Comparison of ENCODE assay signal across 8 cellular contexts in the genomic region with DNA sequence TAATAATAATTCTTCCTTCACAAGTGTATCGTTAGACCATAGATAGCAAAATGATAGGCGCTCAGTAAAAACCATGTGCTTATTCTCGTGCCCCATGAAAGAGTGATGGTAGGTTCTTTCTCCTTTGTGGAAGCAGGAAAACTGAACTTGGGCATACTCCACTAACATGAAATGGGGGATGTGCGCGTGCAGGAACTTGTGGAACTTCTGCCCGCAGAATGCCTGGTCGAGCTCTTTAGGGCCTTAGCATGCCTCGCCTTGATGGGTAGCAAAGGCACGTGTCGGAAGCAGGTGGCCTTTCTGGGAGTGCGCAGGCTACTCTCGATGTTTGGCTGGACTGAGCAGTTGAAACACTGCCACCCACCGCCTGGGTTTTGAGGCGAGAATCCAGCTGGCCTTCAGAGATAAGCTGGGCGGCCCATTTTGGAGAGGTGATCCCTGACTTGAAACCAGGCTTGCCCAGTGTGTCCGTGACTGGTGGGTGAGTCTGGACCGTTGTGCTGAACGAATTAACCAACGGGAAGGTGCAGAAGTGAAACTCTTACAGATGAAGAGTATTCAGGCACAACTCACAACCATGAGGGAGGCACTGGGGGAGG. TPM values are rescaled to one million over a fixed set of nuclear protein-coding genes. Genes with fewer than 3 reads are reported as not detected.
DNase-seq lines count a peak whose midpoint lies in the region; ATAC-seq and TF ChIP-seq lines count a peak whose summit lies in the region.

No MANE protein-coding gene starts in this region.

- no peaks in the 10 kb centered on the region for H3K9me3 Mint-ChIP-seq in CD8-positive, alpha-beta T cell
- H3K9me3 Mint-ChIP-seq in chondrocyte (ENCODE audit: low read depth), result no peaks in the 10 kb centered on the region

- H3K4me3 Mint-ChIP-seq in CD8-positive, alpha-beta T cell, result peak overlapping the region; percentile 94
- H3K4me3 Mint-ChIP-seq in chondrocyte (ENCODE audit: unreplicated experiment), result peak overlapping the region; percentile 88

- H3K36me3 ChIP-seq in CD8-positive, alpha-beta T cell (ENCODE audit: insufficient read depth, low read length), result peaks cover under 1% of the 10 kb centered on the region

- H3K4me1 ChIP-seq in CD8-positive, alpha-beta T cell (ENCODE audit: insufficient read depth, low read length), result peaks cover 16% of the 10 kb centered on the region

- H3K9me3 ChIP-seq in CD8-positive, alpha-beta T cell (ENCODE audit: low read length), result no peaks in the 10 kb centered on the region

- H3K27me3 ChIP-seq in CD8-positive, alpha-beta T cell (ENCODE audit: insufficient read depth, low read length), result no peaks in the 10 kb centered on the region

- H3K27me3 Mint-ChIP-seq in CD8-positive, alpha-beta T cell (ENCODE audit: low read depth), result no peaks in the 10 kb centered on the region
- H3K27me3 Mint-ChIP-seq in chondrocyte (ENCODE audit: low read depth), result no peaks in the 10 kb centered on the region

- peak overlapping the region; percentile 85 for H3K27ac Mint-ChIP-seq in CD8-positive, alpha-beta T cell
- H3K27ac Mint-ChIP-seq in chondrocyte (ENCODE audit: unreplicated experiment), result peak overlapping the region; percentile 95

- peaks cover 9% of the 10 kb centered on the region for H3K36me3 Mint-ChIP-seq in CD8-positive, alpha-beta T cell
- H3K36me3 Mint-ChIP-seq in chondrocyte (ENCODE audit: low read depth), result peaks cover 3% of the 10 kb centered on the region

- ATAC-seq in CD8-positive, alpha-beta T cell, result no peak
- peak; percentile 17 for ATAC-seq in GM21528 (IDR thresholded peaks at IDR 0.05; ENCODE audit: low FRiP score, unreplicated experiment)

- peak in 6 of 7 experiments; percentile 3 to 51 (median 18) for DNase-seq in CD8-positive, alpha-beta T cell
- DNase-seq in NCI-H1105 (lab: John Stamatoyannopoulos, UW), result peak; percentile 76
- peak; percentile 74 for DNase-seq in UCSD-AML1 (lab: John Stamatoyannopoulos, UW; ENCODE audit: unreplicated experiment)
- DNase-seq in chondrocyte (ENCODE audit: low spot score), result no peak
- peak; percentile 52 for DNase-seq in kidney glomerular epithelial cell (lab: John Stamatoyannopoulos, UW)
- DNase-seq in stimulated activated CD4-positive, alpha-beta T cell treated with anti-CD3 and anti-CD28 coated beads, Interleukin-15, amount 100 ng/mL, for 1 hour (ENCODE audit: low read depth in 1 of 2, low spot score in 1 of 2), result peak; percentile 1
- DNase-seq in HuH-7.5 (ENCODE audit: low spot score), result no peak

- peak overlapping the region; percentile 74 for H3K27ac ChIP-seq in CD8-positive, alpha-beta T cell (ENCODE audit: low read depth, low read length)

- H3K4me1 Mint-ChIP-seq in CD8-positive, alpha-beta T cell (ENCODE audit: low read depth), result peaks cover 26% of the 10 kb centered on the region
- peaks cover 19% of the 10 kb centered on the region for H3K4me1 Mint-ChIP-seq in chondrocyte (ENCODE audit: low read depth)

- intact Hi-C loops in CD8-positive, alpha-beta T cell (cut with DNase I, micrococcal nuclease), result loop anchor here (1.0 to 10.0 kb wide), 9 partner anchors 55 to 1921 kb away; a partner anchor contains a TSS

- CTCF ChIA-PET in CD8-positive, alpha-beta T cell (lab: Charles Lee), result interaction anchor here (0.9 to 1.4 kb wide), 3 partner anchors 58 to 176 kb away, joined by 3 to 4 read pairs (median 4); no protein-coding TSS in a partner anchor

- POLR2A ChIA-PET in CD8-positive, alpha-beta T cell (lab: Charles Lee), result interaction anchor here (0.5 to 7.0 kb wide), 3 partner anchors 55 to 501 kb away, joined by 4 to 51 read pairs (median 7); a partner anchor contains a TSS

- TF ChIP-seq CTCF in CD8-positive, alpha-beta T cell (IDR thresholded peaks at IDR 0.05), result no peak
- TF ChIP-seq CTCF in chondrocyte (IDR thresholded peaks at IDR 0.05), result no peak

- H3K4me3 ChIP-seq in CD8-positive, alpha-beta T cell (ENCODE audit: low read depth, low read length), result peak overlapping the region; percentile 93

RNA-seq across cellular contexts. Expression of a gene that starts 0.8 kb away (rescaled TPM):
- total RNA-seq in CD8-positive, alpha-beta T cell, result 10 to 100 TPM; 12.3 to 15.8 TPM
- 31.1 to 35.1 TPM (median 32.8 TPM) in 3 replicates for total RNA-seq in chondrocyte

RNA-seq across cellular contexts. Expression of a gene that starts 54.8 kb away (rescaled TPM):
- total RNA-seq in CD8-positive, alpha-beta T cell, result 100 to 1,000 TPM; 195 to 203 TPM
- 18.6 to 21.9 TPM (median 21.1 TPM) in 3 replicates for total RNA-seq in chondrocyte

Comparison
In these comparisons a context has a peak if more than half of its experiments do, and no peak if none do; other contexts are left out.
1. DNase-seq: peak in CD8-positive, alpha-beta T cell (6 of 7), NCI-H1105 (single experiment), UCSD-AML1 (single experiment), kidney glomerular epithelial cell (single experiment) and stimulated activated CD4-positive, alpha-beta T cell treated with anti-CD3 and anti-CD28 coated beads, Interleukin-15, amount 100 ng/mL, for 1 hour (2 of 2); none in chondrocyte (single experiment) and HuH-7.5 (single experiment).